Comparison of ENCODE assay signal across 9 cellular contexts in genomic region chr2:105800036-105800755, GRCh38. TPM values are rescaled to one million over a fixed set of nuclear protein-coding genes. Genes with fewer than 3 reads are reported as not detected.
DNase-seq lines count a peak whose midpoint lies in the region; TF ChIP-seq lines count a peak whose summit lies in the region.
"Had no signal": no experiment of that assay in that cellular context is flagged by ENCODE, and none has a peak within 500 bp of the region (broad histone marks: within the 10 kb centered on the region; RNA-seq: fewer than 3 reads in every experiment).

No MANE protein-coding gene starts in this region.

- no peaks in the 10 kb centered on the region for H3K9me3 ChIP-seq in colonic mucosa

- H3K27me3 Mint-ChIP-seq in nephron progenitor cell (ENCODE audit: low read depth, poor library complexity), result no peaks in the 10 kb centered on the region

- H3K27me3 ChIP-seq in colonic mucosa, result no peaks in the 10 kb centered on the region

- peak overlapping the region; percentile 13 for H3K27ac Mint-ChIP-seq in nephron progenitor cell

- DNase-seq in GF-D8 (lab: John Stamatoyannopoulos, UW) (peak; percentile 91), NOMO-1 treated with dmso at 0.1 percent for 144 hours (lab: John Stamatoyannopoulos, UW; ENCODE audit: unreplicated experiment) (peak; percentile 84), colonic mucosa (no peak), nephron progenitor cell (no peak), DMS53 treated with DMSO at 0.1 percent for 48 hours (lab: John Stamatoyannopoulos, UW; ENCODE audit: unreplicated experiment) (no peak), AG08395 (ENCODE audit: low spot score) (no peak), NCI-H128 (lab: John Stamatoyannopoulos, UW; ENCODE audit: unreplicated experiment) (no peak)
- no peak for DNase-seq in stimulated activated CD8-positive, alpha-beta memory T cell treated with anti-CD3 and anti-CD28 coated beads, Interleukin-4, amount 100 ng/mL, for 48 hours
- DNase-seq: foreskin melanocyte had no signal

- no peaks in the 10 kb centered on the region for H3K9me3 Mint-ChIP-seq in nephron progenitor cell

- H3K36me3 ChIP-seq in colonic mucosa, result no peaks in the 10 kb centered on the region

- no peak for TF ChIP-seq CTCF in colonic mucosa (IDR thresholded peaks at IDR 0.05)
- no peak for TF ChIP-seq CTCF in nephron progenitor cell (IDR thresholded peaks at IDR 0.05)

- H3K4me3 ChIP-seq in colonic mucosa, result no peak overlapping the region

- peaks cover 39% of the 10 kb centered on the region for H3K36me3 Mint-ChIP-seq in nephron progenitor cell (ENCODE audit: low read depth)

- no peak overlapping the region for H3K4me3 Mint-ChIP-seq in nephron progenitor cell

- H3K9ac ChIP-seq in colonic mucosa (ENCODE audit: low read depth in 2 of 2, low read length in 2 of 2), result no peak overlapping the region

- peaks cover 82% of the 10 kb centered on the region for H3K4me1 Mint-ChIP-seq in nephron progenitor cell

- peaks cover 8% of the 10 kb centered on the region for H3K4me1 ChIP-seq in colonic mucosa

- H3K27ac ChIP-seq in colonic mucosa, result peak overlapping the region; percentile 11

- intact Hi-C loops in colonic mucosa (cut with DNase I), result no loop called here

RNA-seq across cellular contexts. Expression of gene NCK2, which starts 55.5 kb away (rescaled TPM):
- total RNA-seq in colonic mucosa, result 10 to 100 TPM; 51.3 to 67.5 TPM

Comparison
In these comparisons a context has a peak if more than half of its experiments do, and no peak if none do; other contexts are left out.
1. DNase-seq: peak in GF-D8 (single experiment) and NOMO-1 treated with dmso at 0.1 percent for 144 hours (single experiment); none in colonic mucosa (single experiment), nephron progenitor cell (single experiment), DMS53 treated with DMSO at 0.1 percent for 48 hours (single experiment), stimulated activated CD8-positive, alpha-beta memory T cell treated with anti-CD3 and anti-CD28 coated beads, Interleukin-4, amount 100 ng/mL, for 48 hours (single experiment), AG08395 (single experiment) and NCI-H128 (single experiment).